ENCODE assay signal across 8 cellular contexts in genomic region chrX:40877869-40878268, GRCh38.
DNase-seq lines count a peak whose midpoint lies in the region; ATAC-seq and TF ChIP-seq lines count a peak whose summit lies in the region.

No MANE protein-coding gene starts in this region.

- no peaks in the 10 kb centered on the region for H4K20me1 ChIP-seq in fibroblast of lung (ENCODE audit: control insufficient read depth, extremely low read depth, insufficient read depth, low read length)

- no peaks in the 10 kb centered on the region for H3K4me1 Mint-ChIP-seq in MCF 10A (ENCODE audit: insufficient read depth, unreplicated experiment)

- H3K4me2 ChIP-seq in fibroblast of lung (ENCODE audit: extremely low read depth, insufficient read depth, low read length), result peak overlapping the region; percentile 59

- DNase-seq in MCF 10A (ENCODE audit: unreplicated experiment) (peak; percentile 42), breast epithelium (ENCODE audit: low spot score in 2 of 2) (no peak), OCI-M1 (lab: John Stamatoyannopoulos, UW) (peak; percentile 49), fibroblast of lung (ENCODE audit: low read depth in 2 of 2) (peak; percentile 15 to 67), thoracic aorta (ENCODE audit: low spot score) (no peak), T1000 (lab: John Stamatoyannopoulos, UW) (no peak)

- peaks cover 0 to 65% of the 10 kb centered on the region in 2 donors for H3K27me3 ChIP-seq in breast epithelium
- no peaks in the 10 kb centered on the region for H3K27me3 ChIP-seq in fibroblast of lung (ENCODE audit: control insufficient read depth, insufficient read depth, low read length)
- no peaks in the 10 kb centered on the region for H3K27me3 ChIP-seq in thoracic aorta (replicated peaks; ENCODE audit: insufficient read depth)

- H3K27ac Mint-ChIP-seq in MCF 10A (ENCODE audit: low read depth, unreplicated experiment), result no peak overlapping the region

- H3K4me3 Mint-ChIP-seq in MCF 10A (ENCODE audit: unreplicated experiment), result no peak overlapping the region

- no peaks in the 10 kb centered on the region for H3K9me3 Mint-ChIP-seq in MCF 10A (ENCODE audit: unreplicated experiment)

- no TSS peak for BruUV-seq in MCF 10A (replicated peaks; lab: Mats Ljungman, UMichigan)

- intact Hi-C loops in MCF 10A (cut with micrococcal nuclease) (loop anchor here (1.0 kb wide), 2 partner anchors 44 to 237 kb away; no protein-coding TSS in a partner anchor), breast epithelium (cut with DNase I; ENCODE audit: low total_unique reads) (no loop called here)

- CTCF ChIA-PET in MCF 10A (lab: Yijun Ruan, JAX), result interaction anchor here (0.5 to 5.5 kb wide), 14 partner anchors 11 to 1039 kb away, joined by 3 to 34 read pairs (median 4); no protein-coding TSS in a partner anchor

- H3K27me3 Mint-ChIP-seq in MCF 10A (ENCODE audit: insufficient read depth, unreplicated experiment), result peaks cover 71% of the 10 kb centered on the region

- no peak for TF ChIP-seq POLR2A in breast epithelium (IDR thresholded peaks at IDR 0.05)

- H3K9ac ChIP-seq in fibroblast of lung (ENCODE audit: insufficient read depth, low read length), result no peak overlapping the region

- H3K9me3 ChIP-seq in breast epithelium, result no peaks in the 10 kb centered on the region
- no peaks in the 10 kb centered on the region for H3K9me3 ChIP-seq in fibroblast of lung (ENCODE audit: control insufficient read depth, insufficient read depth, low read depth, low read length)
- no peaks in the 10 kb centered on the region for H3K9me3 ChIP-seq in thoracic aorta

- H3K4me3 ChIP-seq in breast epithelium (no peak overlapping the region), fibroblast of lung (replicated peaks in 1 of 4; ENCODE audit: control extremely low read depth in 1 of 4, insufficient read depth in 1 of 4, low read depth in 3 of 4, low read length in 4 of 4) (peak overlapping the region in 1 of 4 experiments; percentile 33), thoracic aorta (peak overlapping the region; percentile 12)

- H3K79me2 ChIP-seq in fibroblast of lung (ENCODE audit: control insufficient read depth, insufficient read depth, low read length), result no peaks in the 10 kb centered on the region

- peak; percentile 52 for TF ChIP-seq CTCF in MCF 10A (IDR thresholded peaks at IDR 0.05; ENCODE audit: unreplicated experiment)
- peak in 1 of 3 donors; percentile 24 for TF ChIP-seq CTCF in breast epithelium (IDR thresholded peaks at IDR 0.05)
- peak in 1 of 2 donors; percentile 45 for TF ChIP-seq CTCF in fibroblast of lung (conservative IDR thresholded peaks at IDR 0.05 in 1 of 2, IDR thresholded peaks at IDR 0.05 in 1 of 2; ENCODE audit: low read depth in 1 of 2, low read length in 2 of 2)
- TF ChIP-seq CTCF in thoracic aorta (IDR thresholded peaks at IDR 0.05), result peak; percentile 34

- H3K36me3 ChIP-seq in breast epithelium (no peaks in the 10 kb centered on the region), fibroblast of lung (ENCODE audit: control insufficient read depth, insufficient read depth, low read length) (no peaks in the 10 kb centered on the region), thoracic aorta (no peaks in the 10 kb centered on the region)

- H3K27ac ChIP-seq in breast epithelium (no peak overlapping the region), fibroblast of lung (ENCODE audit: insufficient read depth, low read length) (no peak overlapping the region), thoracic aorta (no peak overlapping the region)

- no peaks in the 10 kb centered on the region for H3K36me3 Mint-ChIP-seq in MCF 10A (ENCODE audit: insufficient read depth, unreplicated experiment)

- POLR2A ChIA-PET in MCF 10A (lab: Yijun Ruan, JAX), result interaction anchor here (0.9 to 1.8 kb wide), 4 partner anchors 11 to 207 kb away, joined by 3 to 10 read pairs (median 8); partner anchors contain the start of gene USP9X

- H3K4me1 ChIP-seq in breast epithelium (no peaks in the 10 kb centered on the region), fibroblast of lung (ENCODE audit: control insufficient read depth, extremely low read depth, insufficient read depth, low read length) (no peaks in the 10 kb centered on the region), thoracic aorta (ENCODE audit: control insufficient read depth in 1 of 2, low read depth in 2 of 2) (no peaks in the 10 kb centered on the region)

- no peak for ATAC-seq in thoracic aorta (ENCODE audit: insufficient number of reproducible peaks, low FRiP score, low read depth)
- no peak for ATAC-seq in HG02870 (IDR thresholded peaks at IDR 0.05; ENCODE audit: unreplicated experiment)
- no peak for ATAC-seq in GM19035 (IDR thresholded peaks at IDR 0.05; ENCODE audit: unreplicated experiment)

- H2AFZ ChIP-seq in fibroblast of lung (ENCODE audit: low read length), result no peak overlapping the region

Comparison
In these comparisons a context has a peak if more than half of its experiments do, and no peak if none do; other contexts are left out.
1. DNase-seq: peak in MCF 10A (single experiment), OCI-M1 (single experiment) and fibroblast of lung (2 of 2); none in breast epithelium (0 of 2), thoracic aorta (single experiment) and T1000 (single experiment).